1 cellular context compared by ENCODE assay signal in the genomic region with DNA sequence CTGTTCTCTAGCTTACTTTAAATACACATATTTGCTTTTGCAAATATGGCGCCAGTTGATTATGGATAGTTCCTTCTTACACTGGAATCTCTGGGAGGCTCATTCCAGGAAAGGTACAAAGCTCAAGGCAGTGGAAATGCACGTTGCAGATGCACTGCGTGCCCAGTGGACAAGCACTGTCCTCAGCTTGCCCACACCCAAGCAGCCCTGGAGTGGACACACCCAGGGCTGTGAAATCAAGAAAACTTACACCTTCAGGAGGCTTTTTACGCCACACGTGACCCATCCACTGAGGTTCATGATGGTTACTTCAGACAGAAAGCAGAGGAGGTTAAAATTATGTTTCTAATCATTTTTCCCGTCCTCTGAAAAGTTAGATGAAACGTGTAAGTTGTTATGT.
TF ChIP-seq lines count a peak whose summit lies in the region.

No MANE protein-coding gene starts in this region.

TF ChIP-seq in HepG2, 621 proteins besides CTCF, POLR2A, EP300 and RAD21 (continued from another document and continues in another):
- TF ChIP-seq, protein P1, sequence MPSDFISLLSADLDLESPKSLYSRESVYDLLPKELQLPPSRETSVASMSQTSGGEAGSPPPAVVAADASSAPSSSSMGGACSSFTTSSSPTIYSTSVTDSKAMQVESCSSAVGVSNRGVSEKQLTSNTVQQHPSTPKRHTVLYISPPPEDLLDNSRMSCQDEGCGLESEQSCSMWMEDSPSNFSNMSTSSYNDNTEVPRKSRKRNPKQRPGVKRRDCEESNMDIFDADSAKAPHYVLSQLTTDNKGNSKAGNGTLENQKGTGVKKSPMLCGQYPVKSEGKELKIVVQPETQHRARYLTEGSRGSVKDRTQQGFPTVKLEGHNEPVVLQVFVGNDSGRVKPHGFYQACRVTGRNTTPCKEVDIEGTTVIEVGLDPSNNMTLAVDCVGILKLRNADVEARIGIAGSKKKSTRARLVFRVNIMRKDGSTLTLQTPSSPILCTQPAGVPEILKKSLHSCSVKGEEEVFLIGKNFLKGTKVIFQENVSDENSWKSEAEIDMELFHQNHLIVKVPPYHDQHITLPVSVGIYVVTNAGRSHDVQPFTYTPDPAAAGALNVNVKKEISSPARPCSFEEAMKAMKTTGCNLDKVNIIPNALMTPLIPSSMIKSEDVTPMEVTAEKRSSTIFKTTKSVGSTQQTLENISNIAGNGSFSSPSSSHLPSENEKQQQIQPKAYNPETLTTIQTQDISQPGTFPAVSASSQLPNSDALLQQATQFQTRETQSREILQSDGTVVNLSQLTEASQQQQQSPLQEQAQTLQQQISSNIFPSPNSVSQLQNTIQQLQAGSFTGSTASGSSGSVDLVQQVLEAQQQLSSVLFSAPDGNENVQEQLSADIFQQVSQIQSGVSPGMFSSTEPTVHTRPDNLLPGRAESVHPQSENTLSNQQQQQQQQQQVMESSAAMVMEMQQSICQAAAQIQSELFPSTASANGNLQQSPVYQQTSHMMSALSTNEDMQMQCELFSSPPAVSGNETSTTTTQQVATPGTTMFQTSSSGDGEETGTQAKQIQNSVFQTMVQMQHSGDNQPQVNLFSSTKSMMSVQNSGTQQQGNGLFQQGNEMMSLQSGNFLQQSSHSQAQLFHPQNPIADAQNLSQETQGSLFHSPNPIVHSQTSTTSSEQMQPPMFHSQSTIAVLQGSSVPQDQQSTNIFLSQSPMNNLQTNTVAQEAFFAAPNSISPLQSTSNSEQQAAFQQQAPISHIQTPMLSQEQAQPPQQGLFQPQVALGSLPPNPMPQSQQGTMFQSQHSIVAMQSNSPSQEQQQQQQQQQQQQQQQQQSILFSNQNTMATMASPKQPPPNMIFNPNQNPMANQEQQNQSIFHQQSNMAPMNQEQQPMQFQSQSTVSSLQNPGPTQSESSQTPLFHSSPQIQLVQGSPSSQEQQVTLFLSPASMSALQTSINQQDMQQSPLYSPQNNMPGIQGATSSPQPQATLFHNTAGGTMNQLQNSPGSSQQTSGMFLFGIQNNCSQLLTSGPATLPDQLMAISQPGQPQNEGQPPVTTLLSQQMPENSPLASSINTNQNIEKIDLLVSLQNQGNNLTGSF (CRISPR knock-in tag; IDR thresholded peaks at IDR 0.05): no peak
- TF ChIP-seq GABPB1 (CRISPR knock-in tag; IDR thresholded peaks at IDR 0.05) (peak; percentile 21; the same call in 1 of the 2 replicates), ZSCAN31 (CRISPR knock-in tag; IDR thresholded peaks at IDR 0.05; ENCODE audit: low read depth) (no peak), ZNF749 (CRISPR knock-in tag; IDR thresholded peaks at IDR 0.05; ENCODE audit: borderline replicate concordance) (no peak), ZNF274 (CRISPR knock-in tag; IDR thresholded peaks at IDR 0.05) (no peak), ZNF720 (CRISPR knock-in tag; IDR thresholded peaks at IDR 0.05) (no peak), PCBP1 (IDR thresholded peaks at IDR 0.05; ENCODE audit: borderline replicate concordance, low read depth, low read length) (no peak), ZNF839 (CRISPR knock-in tag; IDR thresholded peaks at IDR 0.05; ENCODE audit: borderline replicate concordance) (no peak), DNMT3B (CRISPR knock-in tag; conservative IDR thresholded peaks at IDR 0.05) (no peak), ZBTB8A (CRISPR knock-in tag; IDR thresholded peaks at IDR 0.05; ENCODE audit: borderline replicate concordance, low read depth) (no peak), RCOR2 (CRISPR knock-in tag; IDR thresholded peaks at IDR 0.05) (peak; percentile 74; the same call in 1 of the 2 replicates), MTA1 (CRISPR knock-in tag; IDR thresholded peaks at IDR 0.05; ENCODE audit: borderline replicate concordance) (peak; percentile 74; the same call in 1 of the 2 replicates), ZFP41 (CRISPR knock-in tag; IDR thresholded peaks at IDR 0.05; ENCODE audit: borderline replicate concordance) (no peak), NCOA2 (CRISPR knock-in tag; IDR thresholded peaks at IDR 0.05) (peak; percentile 88), ZFYVE20 (CRISPR knock-in tag; IDR thresholded peaks at IDR 0.05; ENCODE audit: borderline replicate concordance, low read depth) (no peak), NR2F2 (IDR thresholded peaks at IDR 0.05; ENCODE audit: borderline replicate concordance, low read depth) (0 out of 2 replicates have a peak, but pooled peaks have one; percentile 37), HDAC1 (CRISPR knock-in tag; IDR thresholded peaks at IDR 0.05) (peak; percentile 88), TGIF2 (CRISPR knock-in tag; IDR thresholded peaks at IDR 0.05) (no peak), MIER2 (CRISPR knock-in tag; IDR thresholded peaks at IDR 0.05) (peak; percentile 69; the same call in 1 of the 2 replicates), ZFX (CRISPR knock-in tag; IDR thresholded peaks at IDR 0.05; ENCODE audit: low read depth) (peak; percentile 27; the same call in 1 of the 2 replicates), MAZ (IDR thresholded peaks at IDR 0.05; ENCODE audit: borderline replicate concordance, low read depth, low read length) (no peak), MAZ (CRISPR knock-in tag; IDR thresholded peaks at IDR 0.05; ENCODE audit: low read depth) (0 out of 2 replicates have a peak, but pooled peaks have one; percentile 41), ZNF124 (CRISPR knock-in tag; IDR thresholded peaks at IDR 0.05) (no peak), KDM2A (CRISPR knock-in tag; IDR thresholded peaks at IDR 0.05; ENCODE audit: borderline replicate concordance, low read depth) (0 out of 2 replicates have a peak, but pooled peaks have one; percentile 22), ATF7-NPFF (CRISPR knock-in tag; IDR thresholded peaks at IDR 0.05; ENCODE audit: low read depth) (no peak), ZSCAN20 (CRISPR knock-in tag; IDR thresholded peaks at IDR 0.05; ENCODE audit: borderline replicate concordance) (no peak), DPF2 (CRISPR knock-in tag; IDR thresholded peaks at IDR 0.05; ENCODE audit: borderline replicate concordance, low read depth) (peak; percentile 75), ZNF614 (CRISPR knock-in tag; IDR thresholded peaks at IDR 0.05; ENCODE audit: borderline replicate concordance) (peak; percentile 60; the same call in 1 of the 2 replicates)
- TF ChIP-seq, protein P2, sequence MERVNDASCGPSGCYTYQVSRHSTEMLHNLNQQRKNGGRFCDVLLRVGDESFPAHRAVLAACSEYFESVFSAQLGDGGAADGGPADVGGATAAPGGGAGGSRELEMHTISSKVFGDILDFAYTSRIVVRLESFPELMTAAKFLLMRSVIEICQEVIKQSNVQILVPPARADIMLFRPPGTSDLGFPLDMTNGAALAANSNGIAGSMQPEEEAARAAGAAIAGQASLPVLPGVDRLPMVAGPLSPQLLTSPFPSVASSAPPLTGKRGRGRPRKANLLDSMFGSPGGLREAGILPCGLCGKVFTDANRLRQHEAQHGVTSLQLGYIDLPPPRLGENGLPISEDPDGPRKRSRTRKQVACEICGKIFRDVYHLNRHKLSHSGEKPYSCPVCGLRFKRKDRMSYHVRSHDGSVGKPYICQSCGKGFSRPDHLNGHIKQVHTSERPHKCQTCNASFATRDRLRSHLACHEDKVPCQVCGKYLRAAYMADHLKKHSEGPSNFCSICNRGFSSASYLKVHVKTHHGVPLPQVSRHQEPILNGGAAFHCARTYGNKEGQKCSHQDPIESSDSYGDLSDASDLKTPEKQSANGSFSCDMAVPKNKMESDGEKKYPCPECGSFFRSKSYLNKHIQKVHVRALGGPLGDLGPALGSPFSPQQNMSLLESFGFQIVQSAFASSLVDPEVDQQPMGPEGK (CRISPR knock-in tag; IDR thresholded peaks at IDR 0.05): peak; percentile 42
- TF ChIP-seq, protein P3, sequence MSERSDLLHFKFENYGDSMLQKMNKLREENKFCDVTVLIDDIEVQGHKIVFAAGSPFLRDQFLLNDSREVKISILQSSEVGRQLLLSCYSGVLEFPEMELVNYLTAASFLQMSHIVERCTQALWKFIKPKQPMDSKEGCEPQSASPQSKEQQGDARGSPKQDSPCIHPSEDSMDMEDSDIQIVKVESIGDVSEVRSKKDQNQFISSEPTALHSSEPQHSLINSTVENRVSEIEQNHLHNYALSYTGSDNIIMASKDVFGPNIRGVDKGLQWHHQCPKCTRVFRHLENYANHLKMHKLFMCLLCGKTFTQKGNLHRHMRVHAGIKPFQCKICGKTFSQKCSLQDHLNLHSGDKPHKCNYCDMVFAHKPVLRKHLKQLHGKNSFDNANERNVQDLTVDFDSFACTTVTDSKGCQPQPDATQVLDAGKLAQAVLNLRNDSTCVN (CRISPR knock-in tag; IDR thresholded peaks at IDR 0.05; ENCODE audit: borderline replicate concordance): peak; percentile 52; the same call in 1 of the 2 replicates
- TF ChIP-seq, protein P4, sequence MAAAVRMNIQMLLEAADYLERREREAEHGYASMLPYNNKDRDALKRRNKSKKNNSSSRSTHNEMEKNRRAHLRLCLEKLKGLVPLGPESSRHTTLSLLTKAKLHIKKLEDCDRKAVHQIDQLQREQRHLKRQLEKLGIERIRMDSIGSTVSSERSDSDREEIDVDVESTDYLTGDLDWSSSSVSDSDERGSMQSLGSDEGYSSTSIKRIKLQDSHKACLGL (CRISPR knock-in tag; IDR thresholded peaks at IDR 0.05): no peak
- TF ChIP-seq, protein P5, sequence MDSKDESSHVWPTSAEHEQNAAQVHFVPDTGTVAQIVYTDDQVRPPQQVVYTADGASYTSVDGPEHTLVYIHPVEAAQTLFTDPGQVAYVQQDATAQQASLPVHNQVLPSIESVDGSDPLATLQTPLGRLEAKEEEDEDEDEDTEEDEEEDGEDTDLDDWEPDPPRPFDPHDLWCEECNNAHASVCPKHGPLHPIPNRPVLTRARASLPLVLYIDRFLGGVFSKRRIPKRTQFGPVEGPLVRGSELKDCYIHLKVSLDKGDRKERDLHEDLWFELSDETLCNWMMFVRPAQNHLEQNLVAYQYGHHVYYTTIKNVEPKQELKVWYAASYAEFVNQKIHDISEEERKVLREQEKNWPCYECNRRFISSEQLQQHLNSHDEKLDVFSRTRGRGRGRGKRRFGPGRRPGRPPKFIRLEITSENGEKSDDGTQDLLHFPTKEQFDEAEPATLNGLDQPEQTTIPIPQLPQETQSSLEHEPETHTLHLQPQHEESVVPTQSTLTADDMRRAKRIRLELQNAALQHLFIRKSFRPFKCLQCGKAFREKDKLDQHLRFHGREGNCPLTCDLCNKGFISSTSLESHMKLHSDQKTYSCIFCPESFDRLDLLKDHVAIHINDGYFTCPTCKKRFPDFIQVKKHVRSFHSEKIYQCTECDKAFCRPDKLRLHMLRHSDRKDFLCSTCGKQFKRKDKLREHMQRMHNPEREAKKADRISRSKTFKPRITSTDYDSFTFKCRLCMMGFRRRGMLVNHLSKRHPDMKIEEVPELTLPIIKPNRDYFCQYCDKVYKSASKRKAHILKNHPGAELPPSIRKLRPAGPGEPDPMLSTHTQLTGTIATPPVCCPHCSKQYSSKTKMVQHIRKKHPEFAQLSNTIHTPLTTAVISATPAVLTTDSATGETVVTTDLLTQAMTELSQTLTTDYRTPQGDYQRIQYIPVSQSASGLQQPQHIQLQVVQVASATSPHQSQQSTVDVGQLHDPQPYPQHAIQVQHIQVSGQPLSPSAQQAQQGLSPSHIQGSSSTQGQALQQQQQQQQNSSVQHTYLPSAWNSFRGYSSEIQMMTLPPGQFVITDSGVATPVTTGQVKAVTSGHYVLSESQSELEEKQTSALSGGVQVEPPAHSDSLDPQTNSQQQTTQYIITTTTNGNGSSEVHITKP (CRISPR knock-in tag; IDR thresholded peaks at IDR 0.05; ENCODE audit: low read depth): peak; percentile 40; the same call in 1 of the 2 replicates
- TF ChIP-seq, protein P6, sequence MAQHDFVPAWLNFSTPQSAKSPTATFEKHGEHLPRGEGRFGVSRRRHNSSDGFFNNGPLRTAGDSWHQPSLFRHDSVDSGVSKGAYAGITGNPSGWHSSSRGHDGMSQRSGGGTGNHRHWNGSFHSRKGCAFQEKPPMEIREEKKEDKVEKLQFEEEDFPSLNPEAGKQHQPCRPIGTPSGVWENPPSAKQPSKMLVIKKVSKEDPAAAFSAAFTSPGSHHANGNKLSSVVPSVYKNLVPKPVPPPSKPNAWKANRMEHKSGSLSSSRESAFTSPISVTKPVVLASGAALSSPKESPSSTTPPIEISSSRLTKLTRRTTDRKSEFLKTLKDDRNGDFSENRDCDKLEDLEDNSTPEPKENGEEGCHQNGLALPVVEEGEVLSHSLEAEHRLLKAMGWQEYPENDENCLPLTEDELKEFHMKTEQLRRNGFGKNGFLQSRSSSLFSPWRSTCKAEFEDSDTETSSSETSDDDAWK (CRISPR knock-in tag; IDR thresholded peaks at IDR 0.05): no peak
- TF ChIP-seq, protein P7, sequence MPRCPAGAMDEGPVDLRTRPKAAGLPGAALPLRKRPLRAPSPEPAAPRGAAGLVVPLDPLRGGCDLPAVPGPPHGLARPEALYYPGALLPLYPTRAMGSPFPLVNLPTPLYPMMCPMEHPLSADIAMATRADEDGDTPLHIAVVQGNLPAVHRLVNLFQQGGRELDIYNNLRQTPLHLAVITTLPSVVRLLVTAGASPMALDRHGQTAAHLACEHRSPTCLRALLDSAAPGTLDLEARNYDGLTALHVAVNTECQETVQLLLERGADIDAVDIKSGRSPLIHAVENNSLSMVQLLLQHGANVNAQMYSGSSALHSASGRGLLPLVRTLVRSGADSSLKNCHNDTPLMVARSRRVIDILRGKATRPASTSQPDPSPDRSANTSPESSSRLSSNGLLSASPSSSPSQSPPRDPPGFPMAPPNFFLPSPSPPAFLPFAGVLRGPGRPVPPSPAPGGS (CRISPR knock-in tag; IDR thresholded peaks at IDR 0.05): no peak
- TF ChIP-seq, protein P8, sequence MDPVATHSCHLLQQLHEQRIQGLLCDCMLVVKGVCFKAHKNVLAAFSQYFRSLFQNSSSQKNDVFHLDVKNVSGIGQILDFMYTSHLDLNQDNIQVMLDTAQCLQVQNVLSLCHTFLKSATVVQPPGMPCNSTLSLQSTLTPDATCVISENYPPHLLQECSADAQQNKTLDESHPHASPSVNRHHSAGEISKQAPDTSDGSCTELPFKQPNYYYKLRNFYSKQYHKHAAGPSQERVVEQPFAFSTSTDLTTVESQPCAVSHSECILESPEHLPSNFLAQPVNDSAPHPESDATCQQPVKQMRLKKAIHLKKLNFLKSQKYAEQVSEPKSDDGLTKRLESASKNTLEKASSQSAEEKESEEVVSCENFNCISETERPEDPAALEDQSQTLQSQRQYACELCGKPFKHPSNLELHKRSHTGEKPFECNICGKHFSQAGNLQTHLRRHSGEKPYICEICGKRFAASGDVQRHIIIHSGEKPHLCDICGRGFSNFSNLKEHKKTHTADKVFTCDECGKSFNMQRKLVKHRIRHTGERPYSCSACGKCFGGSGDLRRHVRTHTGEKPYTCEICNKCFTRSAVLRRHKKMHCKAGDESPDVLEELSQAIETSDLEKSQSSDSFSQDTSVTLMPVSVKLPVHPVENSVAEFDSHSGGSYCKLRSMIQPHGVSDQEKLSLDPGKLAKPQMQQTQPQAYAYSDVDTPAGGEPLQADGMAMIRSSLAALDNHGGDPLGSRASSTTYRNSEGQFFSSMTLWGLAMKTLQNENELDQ (CRISPR knock-in tag; IDR thresholded peaks at IDR 0.05; ENCODE audit: borderline replicate concordance): no peak
- TF ChIP-seq, protein P9, sequence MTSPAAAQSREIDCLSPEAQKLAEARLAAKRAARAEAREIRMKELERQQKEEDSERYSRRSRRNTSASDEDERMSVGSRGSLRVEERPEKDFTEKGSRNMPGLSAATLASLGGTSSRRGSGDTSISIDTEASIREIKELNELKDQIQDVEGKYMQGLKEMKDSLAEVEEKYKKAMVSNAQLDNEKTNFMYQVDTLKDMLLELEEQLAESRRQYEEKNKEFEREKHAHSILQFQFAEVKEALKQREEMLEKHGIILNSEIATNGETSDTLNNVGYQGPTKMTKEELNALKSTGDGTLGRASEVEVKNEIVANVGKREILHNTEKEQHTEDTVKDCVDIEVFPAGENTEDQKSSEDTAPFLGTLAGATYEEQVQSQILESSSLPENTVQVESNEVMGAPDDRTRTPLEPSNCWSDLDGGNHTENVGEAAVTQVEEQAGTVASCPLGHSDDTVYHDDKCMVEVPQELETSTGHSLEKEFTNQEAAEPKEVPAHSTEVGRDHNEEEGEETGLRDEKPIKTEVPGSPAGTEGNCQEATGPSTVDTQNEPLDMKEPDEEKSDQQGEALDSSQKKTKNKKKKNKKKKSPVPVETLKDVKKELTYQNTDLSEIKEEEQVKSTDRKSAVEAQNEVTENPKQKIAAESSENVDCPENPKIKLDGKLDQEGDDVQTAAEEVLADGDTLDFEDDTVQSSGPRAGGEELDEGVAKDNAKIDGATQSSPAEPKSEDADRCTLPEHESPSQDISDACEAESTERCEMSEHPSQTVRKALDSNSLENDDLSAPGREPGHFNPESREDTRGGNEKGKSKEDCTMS (CRISPR knock-in tag; conservative IDR thresholded peaks at IDR 0.05): no peak
